ENCODE assay signal across 26 cellular contexts in the genomic region with DNA sequence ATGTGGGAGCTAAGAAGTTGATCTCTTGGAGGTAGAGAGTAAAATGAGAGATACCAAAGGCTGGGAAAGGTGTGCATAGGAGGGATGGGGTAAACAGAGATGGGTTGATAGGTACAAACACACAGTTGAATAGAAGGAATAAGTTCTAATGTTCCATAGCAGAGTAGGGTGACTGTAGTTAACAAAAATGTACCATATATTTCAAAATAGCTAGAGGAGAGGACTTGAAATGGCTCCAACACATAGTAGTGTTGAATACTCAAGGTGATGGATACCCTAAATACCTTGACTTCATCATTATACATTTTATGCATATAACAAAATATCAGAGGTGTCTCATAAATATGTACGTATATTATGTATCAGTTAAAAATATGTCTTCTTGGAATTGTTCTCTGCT.
"Had no signal": no experiment of that assay in that cellular context is flagged by ENCODE, and none has a peak within 500 bp of the region (broad histone marks: within the 10 kb centered on the region; RNA-seq: fewer than 3 reads in every experiment).

No MANE protein-coding gene starts in this region.

- ATAC-seq: left ventricle myocardium superior, psoas muscle, T-helper 17 cell, WTC11 had no signal

- H3K9me3 ChIP-seq: ascending aorta, esophagus muscularis mucosa, psoas muscle, right atrium auricular region, suprapubic skin, tibial artery had no signal

- H3K4me3 Mint-ChIP-seq: activated CD4-positive, alpha-beta memory T cell treated with anti-CD3 and anti-CD28 coated beads, Interleukin-2, amount 10 ng/mL, durations not matched to agents 7 days and 5 days; activated CD4-positive, alpha-beta T cell treated with anti-CD3 and anti-CD28 coated beads, Interleukin-2, amount 10 ng/mL, durations not matched to agents 7 days and 5 days; activated T-cell treated with anti-CD3 and anti-CD28 coated beads, Interleukin-2, amount 50 U/mL, for 24 hours; nephron; T-helper 17 cell; WTC11 had no signal

- H3K36me3 ChIP-seq: ascending aorta, esophagus muscularis mucosa, right atrium auricular region, suprapubic skin, tibial artery had no signal

- H3K4me1 ChIP-seq: ascending aorta, esophagus muscularis mucosa, parathyroid adenoma, psoas muscle, right atrium auricular region, suprapubic skin, tibial artery had no signal

- H3K9me3 Mint-ChIP-seq: activated CD4-positive, alpha-beta T cell treated with anti-CD3 and anti-CD28 coated beads, Interleukin-2, amount 10 ng/mL, durations not matched to agents 7 days and 5 days; nephron; WTC11 had no signal

- H3K36me3 Mint-ChIP-seq: WTC11 had no signal

- H3K9ac ChIP-seq: parathyroid adenoma had no signal

- H3K4me1 Mint-ChIP-seq: activated CD4-positive, alpha-beta memory T cell treated with anti-CD3 and anti-CD28 coated beads, Interleukin-2, amount 10 ng/mL, durations not matched to agents 7 days and 5 days; activated CD4-positive, alpha-beta T cell treated with anti-CD3 and anti-CD28 coated beads, Interleukin-2, amount 10 ng/mL, durations not matched to agents 7 days and 5 days; T-helper 17 cell; WTC11 had no signal

- H3K27ac Mint-ChIP-seq: activated CD4-positive, alpha-beta memory T cell treated with anti-CD3 and anti-CD28 coated beads, Interleukin-2, amount 10 ng/mL, durations not matched to agents 7 days and 5 days; activated CD4-positive, alpha-beta T cell treated with anti-CD3 and anti-CD28 coated beads, Interleukin-2, amount 10 ng/mL, durations not matched to agents 7 days and 5 days; activated T-cell treated with anti-CD3 and anti-CD28 coated beads, Interleukin-2, amount 50 U/mL, for 24 hours; T-helper 17 cell; WTC11 had no signal

- H3K4me3 ChIP-seq: ascending aorta, esophagus muscularis mucosa, psoas muscle, right atrium auricular region, suprapubic skin, tibial artery had no signal

- DNase-seq: activated CD4-positive, alpha-beta memory T cell treated with anti-CD3 and anti-CD28 coated beads, Interleukin-2, amount 10 ng/mL, durations not matched to agents 7 days and 5 days; activated CD4-positive, alpha-beta T cell treated with anti-CD3 and anti-CD28 coated beads for 1 hour; activated CD4-positive, alpha-beta T cell treated with anti-CD3 and anti-CD28 coated beads, Interleukin-2, amount 10 ng/mL, durations not matched to agents 7 days and 5 days; activated CD8-positive, alpha-beta memory T cell treated with anti-CD3 and anti-CD28 coated beads, Interleukin-2, amount 50 U/mL, for 48 hours; activated gamma-delta T cell treated with Interleukin-2 at 50 U/mL for 16 hours; activated naive CD4-positive, alpha-beta T cell treated with anti-CD3 and anti-CD28 coated beads, Interleukin-2, amount 50 U/mL, for 16 hours; activated T-cell treated with anti-CD3 and anti-CD28 coated beads, Interleukin-2, amount 50 U/mL, for 24 hours; central memory CD4-positive, alpha-beta T cell; effector CD4-positive, alpha-beta T cell; foreskin melanocyte; islet precursor cell; left ventricle myocardium superior; psoas muscle; stimulated activated CD4-positive, alpha-beta T cell treated with anti-CD3 and anti-CD28 coated beads, Interleukin-15, amount 100 ng/mL, for 24 hours; stimulated activated CD4-positive, alpha-beta T cell treated with anti-CD3 and anti-CD28 coated beads, Interleukin-2, amount 100 ng/mL, for 24 hours; stimulated activated naive CD4-positive, alpha-beta T cell; T-helper 17 cell; T1000; tibial artery had no signal

- H3K27me3 ChIP-seq: ascending aorta, esophagus muscularis mucosa, right atrium auricular region, suprapubic skin, tibial artery had no signal

- H3K27me3 Mint-ChIP-seq: activated CD4-positive, alpha-beta memory T cell treated with anti-CD3 and anti-CD28 coated beads, Interleukin-2, amount 10 ng/mL, durations not matched to agents 7 days and 5 days; activated CD4-positive, alpha-beta T cell treated with anti-CD3 and anti-CD28 coated beads, Interleukin-2, amount 10 ng/mL, durations not matched to agents 7 days and 5 days; activated T-cell treated with anti-CD3 and anti-CD28 coated beads, Interleukin-2, amount 50 U/mL, for 24 hours; T-helper 17 cell had no signal
